In genomic region chr13:23321534-23322241, GRCh38 we compare ENCODE assay signal across 1 cellular context.
TF ChIP-seq lines count a peak whose summit lies in the region.

No MANE protein-coding gene starts in this region.

TF ChIP-seq in endothelial cell of umbilical vein, 7 proteins besides CTCF, POLR2A, EP300 and RAD21 (continued from another document):
- TF ChIP-seq MAX (IDR thresholded peaks at IDR 0.05; ENCODE audit: insufficient read depth, insufficient read length) (no peak), JUN (IDR thresholded peaks at IDR 0.05; ENCODE audit: borderline replicate concordance, insufficient read depth, insufficient read length, low read depth) (peak; percentile 86)
